Comparison of ENCODE assay signal across 38 cellular contexts in genomic region chr14:95863295-95863694, GRCh38. TPM values are rescaled to one million over a fixed set of nuclear protein-coding genes. Genes with fewer than 3 reads are reported as not detected.
DNase-seq lines count a peak whose midpoint lies in the region; ATAC-seq, FAIRE-seq and TF ChIP-seq lines count a peak whose summit lies in the region.
"Had no signal": no experiment of that assay in that cellular context is flagged by ENCODE, and none has a peak within 500 bp of the region (broad histone marks: within the 10 kb centered on the region; RNA-seq: fewer than 3 reads in every experiment).

No MANE protein-coding gene starts in this region.

- H3K9me3 ChIP-seq in HepG2 (ENCODE audit: low read length) (no peaks in the 10 kb centered on the region), right lobe of liver (no peaks in the 10 kb centered on the region), GM12878 (replicated peaks; ENCODE audit: control insufficient read depth, insufficient read depth, low read length) (no peaks in the 10 kb centered on the region), K562 (replicated peaks; ENCODE audit: control insufficient read depth, insufficient read depth, low read depth, low read length) (no peaks in the 10 kb centered on the region), osteoblast (ENCODE audit: low read depth, low read length) (no peaks in the 10 kb centered on the region)
- H3K9me3 ChIP-seq: A549, BE2C, BLaER1, Caco-2 had no signal

- H2AFZ ChIP-seq in HepG2 (ENCODE audit: low read length) (no peak overlapping the region), GM12878 (ENCODE audit: control insufficient read depth, low read depth, low read length) (no peak overlapping the region), K562 (ENCODE audit: low read depth, low read length) (no peak overlapping the region), osteoblast (ENCODE audit: low read length) (no peak overlapping the region)

- SMC1A ChIA-PET in GM12878 (lab: Charles Lee; ENCODE audit: uncharacterized antibody, unreplicated experiment) = interaction anchor here (0.6 kb wide), 1 partner anchor 1622 kb away, joined by 4 read pairs; no protein-coding TSS in a partner anchor

- H3K27me3 ChIP-seq in HepG2 (ENCODE audit: control insufficient read depth in 1 of 2, insufficient read depth in 2 of 2, low read length in 2 of 2) (no peaks in the 10 kb centered on the region), right lobe of liver (no peaks in the 10 kb centered on the region), GM12878 (replicated peaks in 1 of 2; ENCODE audit: control insufficient read depth in 2 of 2, insufficient read depth in 2 of 2, low read length in 1 of 2) (no peaks in the 10 kb centered on the region; a peak in 1 of 4 replicates), K562 (ENCODE audit: control insufficient read depth in 2 of 2, insufficient read depth in 2 of 2, low read length in 2 of 2) (no peaks in the 10 kb centered on the region), osteoblast (ENCODE audit: insufficient read depth, low read length) (no peaks in the 10 kb centered on the region)
- H3K27me3 ChIP-seq: BLaER1; BLaER1 treated with 17β-estradiol and CSF1 and Interleukin-3, amounts not matched to agents 10 nM and 100 nM had no signal

- H4K20me1 ChIP-seq in HepG2 (ENCODE audit: insufficient read depth, low read length) = no peaks in the 10 kb centered on the region
- H4K20me1 ChIP-seq in GM12878 (ENCODE audit: control insufficient read depth, insufficient read depth) = no peaks in the 10 kb centered on the region
- no peaks in the 10 kb centered on the region for H4K20me1 ChIP-seq in K562 (replicated peaks; ENCODE audit: control insufficient read depth, insufficient read depth, low read length)
- H4K20me1 ChIP-seq in osteoblast (ENCODE audit: insufficient read depth, low read length) = no peaks in the 10 kb centered on the region
- H4K20me1 ChIP-seq: BLaER1; BLaER1 treated with 17β-estradiol and CSF1 and Interleukin-3, amounts not matched to agents 10 nM and 100 nM had no signal

- no peaks in the 10 kb centered on the region for H3K36me3 ChIP-seq in HepG2 (replicated peaks in 1 of 2; ENCODE audit: control insufficient read depth in 1 of 2, insufficient read depth in 2 of 2, low read length in 2 of 2)
- no peaks in the 10 kb centered on the region for H3K36me3 ChIP-seq in right lobe of liver
- H3K36me3 ChIP-seq in GM12878 (ENCODE audit: control insufficient read depth in 2 of 2, insufficient read depth in 2 of 2, low read length in 1 of 2) = no peaks in the 10 kb centered on the region
- no peaks in the 10 kb centered on the region for H3K36me3 ChIP-seq in K562 (ENCODE audit: control insufficient read depth, insufficient read depth, low read length)
- no peaks in the 10 kb centered on the region for H3K36me3 ChIP-seq in osteoblast (ENCODE audit: insufficient read depth, low read length)
- H3K36me3 ChIP-seq: BE2C; BLaER1; BLaER1 treated with 17β-estradiol and CSF1 and Interleukin-3, amounts not matched to agents 10 nM and 100 nM had no signal

- DNase-seq in HepG2 (ENCODE audit: low spot score) = no peak
- DNase-seq in right lobe of liver = no peak
- no peak for DNase-seq in GM12878 (ENCODE audit: low read depth, low spot score)
- no peak for DNase-seq in K562 (ENCODE audit: extremely low read depth in 1 of 4, low spot score in 3 of 4)
- DNase-seq in GM19240 (ENCODE audit: insufficient read length, low spot score) = no peak
- DNase-seq in osteoblast (ENCODE audit: insufficient read length, low spot score, missing footprints) = no peak
- DNase-seq: 8988T; ACHN; AML-193; BE2C; C1 segment of cervical spinal cord; Caco-2; Calu3; CD4-positive, alpha-beta memory T cell; CD4-positive, alpha-beta T cell; CD4-positive, CD25-positive, alpha-beta regulatory T cell; CD8-positive, alpha-beta memory T cell; CD8-positive, alpha-beta T cell; COR-L47; DMS 273 treated with DMSO at 0.1 percent for 48 hours; DMS153; DMS53; DMS79; DMS79 treated with DMSO at 0.1 percent for 48 hours; DND-41; EL had no signal

- TF ChIP-seq POLR2A in HepG2 (IDR thresholded peaks at IDR 0.05; ENCODE audit: insufficient read depth in 1 of 2, low read depth in 2 of 2, low read length in 2 of 2) (no peak), right lobe of liver (IDR thresholded peaks at IDR 0.05) (no peak), GM12878 (IDR thresholded peaks at IDR 0.05; ENCODE audit: low read depth, low read length) (no peak), K562 (conservative IDR thresholded peaks at IDR 0.05) (no peak)

- POLR2A ChIA-PET in HepG2 (lab: Yijun Ruan, JAX) = no interaction called here
- POLR2A ChIA-PET in GM12878 (lab: Charles Lee) = no interaction called here
- POLR2A ChIA-PET in K562 (lab: Yijun Ruan, JAX) = no interaction called here

- FAIRE-seq in HepG2 (lab: Jason Lieb, UNC) = no peak
- no peak for FAIRE-seq in GM12878 (lab: Jason Lieb, UNC)
- no peak for FAIRE-seq in K562 (lab: Jason Lieb, UNC)
- FAIRE-seq: A204.1, A549, D721Med had no signal

- H3K9me1 ChIP-seq in K562 (ENCODE audit: control insufficient read depth, insufficient read depth, low read length) = no peaks in the 10 kb centered on the region

- H3K4me1 ChIP-seq in HepG2 (ENCODE audit: insufficient read depth, low read length) = no peaks in the 10 kb centered on the region
- H3K4me1 ChIP-seq in right lobe of liver = no peaks in the 10 kb centered on the region
- H3K4me1 ChIP-seq in GM12878 (ENCODE audit: control insufficient read depth, insufficient read depth, low read length) = no peaks in the 10 kb centered on the region
- H3K4me1 ChIP-seq in K562 (replicated peaks in 1 of 2; ENCODE audit: control insufficient read depth in 2 of 2, insufficient read depth in 2 of 2, low read length in 2 of 2) = no peaks in the 10 kb centered on the region
- no peaks in the 10 kb centered on the region for H3K4me1 ChIP-seq in osteoblast (ENCODE audit: insufficient read depth, low read length)
- H3K4me1 ChIP-seq: A549; BE2C; BLaER1; BLaER1 treated with 17β-estradiol and CSF1 and Interleukin-3, amounts not matched to agents 10 nM and 100 nM; Caco-2 had no signal

- no peaks in the 10 kb centered on the region for H3K79me2 ChIP-seq in HepG2 (ENCODE audit: insufficient read depth, low read length)
- no peaks in the 10 kb centered on the region for H3K79me2 ChIP-seq in GM12878 (ENCODE audit: control insufficient read depth, insufficient read depth, low read length)
- H3K79me2 ChIP-seq in K562 (ENCODE audit: control insufficient read depth, insufficient read depth, low read length) = no peaks in the 10 kb centered on the region
- no peaks in the 10 kb centered on the region for H3K79me2 ChIP-seq in osteoblast (ENCODE audit: insufficient read depth, low read length)

- TF ChIP-seq RAD21 in HepG2 (CRISPR knock-in tag; IDR thresholded peaks at IDR 0.05) (no peak), GM12878 (IDR thresholded peaks at IDR 0.05; ENCODE audit: insufficient read depth, low read depth, low read length) (no peak), K562 (CRISPR knock-in tag; conservative IDR thresholded peaks at IDR 0.05 in 1 of 2, IDR thresholded peaks at IDR 0.05 in 1 of 2) (no peak)

- BruUV-seq in HepG2 (replicated peaks; lab: Mats Ljungman, UMichigan) = no TSS peak
- BruUV-seq in GM12878 (replicated peaks; lab: Mats Ljungman, UMichigan) = no TSS peak
- BruUV-seq in K562 (replicated peaks; lab: Mats Ljungman, UMichigan) = no TSS peak

- CTCF ChIA-PET in HepG2 (lab: Yijun Ruan, JAX; ENCODE audit: low intra/inter-chr PET ratio, low total read pairs) (no interaction called here), GM12878 (lab: Yijun Ruan, JAX) (no interaction called here), K562 (lab: Yijun Ruan, JAX; ENCODE audit: low intra/inter-chr PET ratio) (no interaction called here)

- 0% methylated on average over 3 of the region's 4 CpGs for WGBS in HepG2 (ENCODE audit: low lambda C conversion rate)
- WGBS in right lobe of liver (ENCODE audit: insufficient coverage, low coverage, low lambda C conversion rate, missing lambda C conversion rate) = 69% methylated on average over 3 of the region's 4 CpGs
- WGBS in GM12878 (ENCODE audit: insufficient coverage, insufficient replicate concordance, low lambda C conversion rate, missing lambda C conversion rate) = 34% methylated on average over 4 of the region's 4 CpGs
- WGBS in K562 (ENCODE audit: insufficient coverage, low coverage, missing lambda C conversion rate) = 0% methylated on average over 4 of the region's 4 CpGs

- H3K9ac ChIP-seq in HepG2 (ENCODE audit: insufficient read depth, low read depth, low read length) (no peak overlapping the region), GM12878 (ENCODE audit: control insufficient read depth, insufficient read depth, low read length) (no peak overlapping the region), K562 (ENCODE audit: insufficient read depth in 1 of 2, low read depth in 2 of 2, low read length in 2 of 2) (no peak overlapping the region)
- H3K9ac ChIP-seq: BLaER1; BLaER1 treated with 17β-estradiol and CSF1 and Interleukin-3, amounts not matched to agents 10 nM and 100 nM had no signal

- no peak for TF ChIP-seq CTCF in HepG2 (CRISPR knock-in tag; IDR thresholded peaks at IDR 0.05)
- TF ChIP-seq CTCF in right lobe of liver (IDR thresholded peaks at IDR 0.05) = no peak
- TF ChIP-seq CTCF in GM12878 (IDR thresholded peaks at IDR 0.05 in 2 of 3, conservative IDR thresholded peaks at IDR 0.05 in 1 of 3; ENCODE audit: control insufficient read depth in 2 of 3, extremely low read depth in 1 of 3, insufficient read depth in 1 of 3, low read depth in 3 of 3, low read length in 3 of 3) = no peak
- no peak for TF ChIP-seq CTCF in K562 (IDR thresholded peaks at IDR 0.05 in 2 of 3, conservative IDR thresholded peaks at IDR 0.05 in 1 of 3; ENCODE audit: insufficient read depth in 2 of 3, low read depth in 1 of 3, low read length in 3 of 3)
- TF ChIP-seq CTCF in osteoblast (IDR thresholded peaks at IDR 0.05; ENCODE audit: extremely low read depth, low read depth, low read length) = no peak

- H3K4me2 ChIP-seq in HepG2 (ENCODE audit: low read depth, low read length) (no peak overlapping the region), GM12878 (ENCODE audit: control insufficient read depth, insufficient read depth) (no peak overlapping the region), K562 (ENCODE audit: insufficient read depth, low read length) (no peak overlapping the region), osteoblast (ENCODE audit: insufficient read depth, low read length) (no peak overlapping the region)
- H3K4me2 ChIP-seq: A549; BLaER1; BLaER1 treated with 17β-estradiol and CSF1 and Interleukin-3, amounts not matched to agents 10 nM and 100 nM had no signal

- intact Hi-C loops in HepG2 (cut with micrococcal nuclease; ENCODE audit: unreplicated experiment) (no loop called here), right lobe of liver (cut with DNase I) (no loop called here), GM12878 (cut with micrococcal nuclease; ENCODE audit: unreplicated experiment) (no loop called here), K562 (cut with micrococcal nuclease) (no loop called here)

- no peak overlapping the region for H3K27ac ChIP-seq in HepG2 (ENCODE audit: extremely low read length, insufficient read depth, low read length)
- no peak overlapping the region for H3K27ac ChIP-seq in right lobe of liver
- H3K27ac ChIP-seq in GM12878 (ENCODE audit: control insufficient read depth, insufficient read depth) = no peak overlapping the region
- H3K27ac ChIP-seq in K562 (ENCODE audit: extremely low read depth, low read depth, low read length) = no peak overlapping the region
- no peak overlapping the region for H3K27ac ChIP-seq in osteoblast (ENCODE audit: low read depth, low read length)
- H3K27ac ChIP-seq: 22Rv1; A549; BLaER1; BLaER1 treated with 17β-estradiol and CSF1 and Interleukin-3, amounts not matched to agents 10 nM and 100 nM; C4-2B had no signal

- H3K4me3 ChIP-seq in HepG2 (replicated peaks in 1 of 3; ENCODE audit: insufficient read depth in 1 of 3, low read depth in 2 of 3, low read length in 3 of 3) (no peak overlapping the region), right lobe of liver (no peak overlapping the region), GM12878 (no peak overlapping the region), K562 (no peak overlapping the region), osteoblast (ENCODE audit: insufficient read depth, low read length) (no peak overlapping the region)
- H3K4me3 ChIP-seq: A549; BLaER1; BLaER1 treated with 17β-estradiol and CSF1 and Interleukin-3, amounts not matched to agents 10 nM and 100 nM had no signal

- TF ChIP-seq EP300 in HepG2 (IDR thresholded peaks at IDR 0.05; ENCODE audit: low read depth in 2 of 2, low read length in 2 of 2) (no peak), HepG2 (CRISPR knock-in tag; IDR thresholded peaks at IDR 0.05; ENCODE audit: borderline replicate concordance) (no peak), GM12878 (IDR thresholded peaks at IDR 0.05; ENCODE audit: borderline replicate concordance in 1 of 2, control insufficient read depth in 1 of 2, low read depth in 2 of 2, low read length in 2 of 2) (no peak), K562 (IDR thresholded peaks at IDR 0.05; ENCODE audit: low read length) (no peak)

- RAD21 ChIA-PET in GM12878 (lab: Charles Lee; ENCODE audit: unreplicated experiment) = no interaction called here

- in situ Hi-C loops in HepG2 (cut with HindIII; ENCODE audit: extremely low pct_ligation_motif_present, low pct_unique_long_range_greater_than_20kb) (no loop called here), GM12878 (cut with MboI) (no loop called here), K562 (cut with MboI) (no loop called here)

- ATAC-seq in HepG2 = no peak
- ATAC-seq in right lobe of liver = no peak
- no peak for ATAC-seq in GM12878
- ATAC-seq in K562 = no peak
- ATAC-seq: A549; CD8-positive, alpha-beta T cell had no signal

RNA-seq across cellular contexts. Expression of gene TUNAR, which starts 13.3 kb away (rescaled TPM):
- total RNA-seq in HepG2 (2016; rRNA removed; fragmentation: Illumina TruSeq; extraction: Trizol) (not detected in 2 replicates), right lobe of liver (not detected), GM12878 (2014; rRNA removed) (not detected in 2 replicates), GM12878 (2014; rRNA removed; fragmentation: Illumina TruSeq; extraction: Trizol) (not detected in 2 replicates), GM12878 (2021) (not detected in 2 replicates), K562 (2014; rRNA removed) (not detected in 2 replicates), K562 (2014; rRNA removed; fragmentation: Illumina TruSeq; extraction: Trizol) (not detected in 2 replicates), K562 (2015; rRNA removed; fragmentation: Illumina TruSeq; extraction: Trizol) (not detected in 2 replicates), K562 (2021) (not detected in 2 replicates), osteoblast (not detected in 2 replicates)
- not detected in 2 replicates for total RNA-seq in HepG2 (2016; cell fraction: cytosol; rRNA removed; fragmentation: Illumina TruSeq; extraction: Trizol; ENCODE audit: low read depth)
- not detected in 2 replicates for total RNA-seq in HepG2 (2016; cell fraction: insoluble cytoplasmic fraction; rRNA removed; fragmentation: Illumina TruSeq; extraction: Trizol)
- not detected in 2 replicates for total RNA-seq in HepG2 (2016; cell fraction: membrane; rRNA removed; fragmentation: Illumina TruSeq; extraction: Trizol)
- total RNA-seq in HepG2 (2016; cell fraction: nucleus; rRNA removed; fragmentation: Illumina TruSeq; extraction: Trizol) = not detected in 2 replicates
- polyA plus RNA-seq in HepG2 (2011; rRNA removed) (not detected in 2 replicates), GM12878 (2011; rRNA removed) (not detected in 2 replicates), GM12878 (2014; fragmentation: Illumina TruSeq; extraction: Trizol) (not detected in 2 replicates), GM12878 (2014; fragmentation: Nextera tagmentation; extraction: Ambion mirVana) (under 1 TPM in 1 of 2 experiments, not detected in 1; 0.02 TPM), GM12878 (2014; rRNA removed) (not detected in 2 replicates), GM12878 (2016; fragmentation: Nextera tagmentation; extraction: Ambion mirVana) (not detected), K562 (2011; rRNA removed) (not detected in 2 replicates), K562 (2014; fragmentation: Illumina TruSeq; extraction: Trizol) (not detected in 2 replicates), K562 (2014; fragmentation: Nextera tagmentation; extraction: Ambion mirVana) (not detected), K562 (2014; rRNA removed) (not detected in 2 replicates)
- polyA plus RNA-seq in HepG2 (2011; cell fraction: cytosol; rRNA removed) = not detected in 2 replicates
- not detected in 2 replicates for polyA plus RNA-seq in HepG2 (2011; cell fraction: nucleus; rRNA removed)
- polyA plus RNA-seq in HepG2 (2012) = not detected in 2 replicates
- polyA plus RNA-seq in HepG2 (2016; cell fraction: cytosol; fragmentation: Illumina TruSeq; extraction: Trizol; ENCODE audit: low read depth) = not detected in 2 replicates
- not detected in 2 replicates for polyA plus RNA-seq in HepG2 (2016; cell fraction: insoluble cytoplasmic fraction; fragmentation: Illumina TruSeq; extraction: Trizol; ENCODE audit: low read depth)
- not detected in 2 replicates for polyA plus RNA-seq in HepG2 (2016; cell fraction: membrane; fragmentation: Illumina TruSeq; extraction: Trizol; ENCODE audit: low read depth)
- polyA plus RNA-seq in HepG2 (2016; cell fraction: nucleus; fragmentation: Illumina TruSeq; extraction: Trizol; ENCODE audit: insufficient read depth, low read depth) = not detected in 2 replicates
- polyA minus RNA-seq in HepG2 (2011; rRNA and poly(A)+ RNA removed; ENCODE audit: low replicate concordance) = not detected in 2 replicates
- not detected in 2 replicates for polyA minus RNA-seq in HepG2 (2011; cell fraction: cytosol; rRNA and poly(A)+ RNA removed)
- polyA minus RNA-seq in HepG2 (2011; cell fraction: nucleus; rRNA and poly(A)+ RNA removed) = not detected in 2 replicates
- total RNA-seq in GM12878 (2013; cell fraction: nucleolus; rRNA removed) = not detected in 2 replicates
- polyA plus RNA-seq in GM12878 (2011; ENCODE audit: low read depth) = not detected
- not detected in 2 replicates for polyA plus RNA-seq in GM12878 (2011; cell fraction: cytosol; rRNA removed)
- polyA plus RNA-seq in GM12878 (2011; cell fraction: nucleus; rRNA removed) = not detected in 2 replicates
- polyA plus RNA-seq in GM12878 (2012) = not detected in 2 replicates
- polyA minus RNA-seq in GM12878 (2011; rRNA and poly(A)+ RNA removed) = not detected in 2 replicates
- polyA minus RNA-seq in GM12878 (2011; cell fraction: cytosol; rRNA and poly(A)+ RNA removed) = not detected in 2 replicates
- polyA minus RNA-seq in GM12878 (2011; cell fraction: nucleus; rRNA and poly(A)+ RNA removed) = not detected in 2 replicates
- not detected in 2 replicates for total RNA-seq in K562 (2011; cell fraction: chromatin; rRNA removed; ENCODE audit: low replicate concordance)
- not detected in 2 replicates for total RNA-seq in K562 (2011; cell fraction: nucleolus; rRNA removed)
- not detected in 2 replicates for total RNA-seq in K562 (2011; cell fraction: nucleoplasm; rRNA removed)
- polyA plus RNA-seq in K562 (2011; cell fraction: cytosol; rRNA removed) = not detected in 2 replicates
- not detected in 2 replicates for polyA plus RNA-seq in K562 (2011; cell fraction: nucleus; rRNA removed)
- not detected in 2 replicates for polyA plus RNA-seq in K562 (2012)
- polyA minus RNA-seq in K562 (2011; rRNA and poly(A)+ RNA removed) = not detected in 2 replicates
- not detected in 2 replicates for polyA minus RNA-seq in K562 (2011; cell fraction: cytosol; rRNA and poly(A)+ RNA removed)
- not detected in 2 replicates for polyA minus RNA-seq in K562 (2011; cell fraction: nucleus; rRNA and poly(A)+ RNA removed)
- total RNA-seq: A172; A673; Caco-2; Calu3; CD4-positive, alpha-beta memory T cell; CD4-positive, alpha-beta T cell; CD4-positive, CD25-positive, alpha-beta regulatory T cell; CD8-positive, alpha-beta memory T cell; CD8-positive, alpha-beta T cell had no signal
- polyA plus RNA-seq: A549; AG04450; BJ; CD14-positive monocyte; CD4-positive, alpha-beta memory T cell; CD4-positive, CD25-positive, alpha-beta regulatory T cell; CD8-positive, alpha-beta memory T cell had no signal
